Comparison of ENCODE assay signal across 8 cellular contexts in the genomic region with DNA sequence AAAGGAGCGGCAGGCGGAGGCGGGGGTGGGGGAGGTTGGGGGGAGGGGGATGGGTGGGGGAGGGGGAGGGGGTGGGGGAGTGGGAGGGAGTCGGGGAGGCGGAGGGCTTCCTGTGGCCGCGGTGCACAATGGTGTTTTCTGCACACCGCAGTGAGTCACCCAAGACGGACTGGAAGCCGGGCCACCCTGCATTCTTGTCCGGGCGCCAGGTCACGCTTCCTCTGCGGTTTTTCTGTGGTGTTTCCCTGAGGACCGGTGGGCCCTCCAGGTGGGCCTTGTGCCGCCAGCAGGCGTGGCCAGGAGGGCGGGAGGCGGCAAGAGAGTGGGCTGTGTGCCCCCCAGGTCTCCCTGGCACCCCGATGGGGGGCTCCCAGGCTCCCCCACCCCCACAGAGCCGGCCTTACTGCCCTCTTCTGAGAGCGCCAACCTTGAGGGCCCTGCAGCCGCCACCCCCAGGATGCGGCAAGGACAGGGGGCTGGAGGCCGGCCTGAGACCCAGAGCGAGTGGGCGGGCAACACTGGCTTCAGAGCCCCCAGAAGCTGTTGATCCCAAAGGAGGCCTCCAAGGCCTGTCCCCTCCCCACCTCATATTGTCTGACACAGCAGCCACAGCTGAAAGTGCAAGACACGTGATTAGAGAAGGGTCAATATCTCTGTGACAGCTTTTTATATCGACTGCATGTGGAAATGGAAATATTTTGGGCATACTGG. TPM values are rescaled to one million over a fixed set of nuclear protein-coding genes. Genes with fewer than 3 reads are reported as not detected.
DNase-seq lines count a peak whose midpoint lies in the region; ATAC-seq and TF ChIP-seq lines count a peak whose summit lies in the region.
"Had no signal": no experiment of that assay in that cellular context is flagged by ENCODE, and none has a peak within 500 bp of the region (broad histone marks: within the 10 kb centered on the region; RNA-seq: fewer than 3 reads in every experiment).

No MANE protein-coding gene starts in this region.

- intact Hi-C loops in left lung (cut with DNase I) (no loop called here), testis (cut with DNase I; ENCODE audit: low total_unique reads) (no loop called here)

- H3K27ac Mint-ChIP-seq in nephron progenitor cell: no peak overlapping the region

- DNase-seq in NCI-H2029 (lab: John Stamatoyannopoulos, UW): peak; percentile 65
- peak; percentile 98 for DNase-seq in astrocyte of the hippocampus (ENCODE audit: low read depth, low spot score)
- peak; percentile 81 to 90 for DNase-seq in left lung
- peak; percentile 78 for DNase-seq in testis
- no peak for DNase-seq in nephron progenitor cell
- DNase-seq in NCI-H774 (lab: John Stamatoyannopoulos, UW): no peak

- H3K36me3 Mint-ChIP-seq in nephron progenitor cell (ENCODE audit: low read depth): peaks cover 8% of the 10 kb centered on the region

- peaks cover 20% of the 10 kb centered on the region for H3K4me1 Mint-ChIP-seq in nephron progenitor cell

- no peaks in the 10 kb centered on the region for H3K36me3 ChIP-seq in left lung
- H3K36me3 ChIP-seq in testis (ENCODE audit: low read depth, missing control alignments): no peaks in the 10 kb centered on the region

- peak overlapping the region; percentile 78 to 83 for H3K27ac ChIP-seq in left lung
- peak overlapping the region; percentile 65 to 76 for H3K27ac ChIP-seq in testis

- H3K4me1 ChIP-seq in left lung (peaks cover 13 to 38% of the 10 kb centered on the region in 2 donors), testis (peaks cover 31% of the 10 kb centered on the region)

- no peak overlapping the region for H3K4me3 Mint-ChIP-seq in nephron progenitor cell

- no peaks in the 10 kb centered on the region for H3K27me3 Mint-ChIP-seq in nephron progenitor cell (ENCODE audit: low read depth, poor library complexity)

- no peaks in the 10 kb centered on the region for H3K9me3 Mint-ChIP-seq in nephron progenitor cell

- TF ChIP-seq CTCF in left lung (IDR thresholded peaks at IDR 0.05) (no peak), testis (IDR thresholded peaks at IDR 0.05) (no peak), nephron progenitor cell (IDR thresholded peaks at IDR 0.05) (no peak)

- H3K4me3 ChIP-seq in left lung (no peak overlapping the region), testis (no peak overlapping the region)

- H3K9me3 ChIP-seq in left lung: no peaks in the 10 kb centered on the region
- H3K9me3 ChIP-seq in testis: no peaks in the 10 kb centered on the region

- TF ChIP-seq POLR2A in testis (IDR thresholded peaks at IDR 0.05): no peak

- ATAC-seq in GM19395 (IDR thresholded peaks at IDR 0.05; ENCODE audit: unreplicated experiment) (peak; percentile 63), left lung (peak; percentile 71)

- WGBS in testis, 2 donors: 51 to 72% methylated on average over 6 to 27 of the region's 29 CpGs

- H3K27me3 ChIP-seq in left lung (peaks cover 0 to 27% of the 10 kb centered on the region in 2 donors), testis (no peaks in the 10 kb centered on the region)

RNA-seq across cellular contexts. Expression of a gene that starts 11.1 kb away (rescaled TPM):
- total RNA-seq in left lung: 10 to 100 TPM; 13.7 to 21.8 TPM
- 10 to 100 TPM; 15.5 to 24.5 TPM for total RNA-seq in testis
- polyA plus RNA-seq in testis (ENCODE audit: insufficient read depth, low read depth, low replicate concordance): 8.9 TPM

RNA-seq across cellular contexts. Expression of a gene that starts 11.4 kb away (rescaled TPM):
- total RNA-seq in left lung: 1 to 10 TPM; 6.1 to 8.7 TPM
- 1 to 10 TPM; 4.6 to 8.0 TPM for total RNA-seq in testis
- polyA plus RNA-seq in testis (ENCODE audit: insufficient read depth, low read depth, low replicate concordance): 2.5 TPM

RNA-seq across cellular contexts. Expression of a gene that starts 29.3 kb away (rescaled TPM):
- total RNA-seq in left lung (under 1 TPM in 1 of 2 donors, not detected in 1; 0.15 TPM), testis (1 to 10 TPM; 2.0 to 2.2 TPM)
- polyA plus RNA-seq in testis (ENCODE audit: insufficient read depth, low read depth, low replicate concordance): 0.37 TPM
- total RNA-seq: T-helper 2 cell treated with Interferon-gamma antibody and Interleukin-4, amounts not matched to agents 100 ng/mL and 5 ng/mL, for 36 hours had no signal

RNA-seq across cellular contexts. Expression of a gene that starts 47.3 kb away (rescaled TPM):
- total RNA-seq in left lung: 10 to 100 TPM; 29.5 to 31.4 TPM
- 100 to 1,000 TPM in 1 of 2 donors, 10 to 100 TPM in 1; 81.7 to 105 TPM for total RNA-seq in testis
- 42.5 TPM for polyA plus RNA-seq in testis (ENCODE audit: insufficient read depth, low read depth, low replicate concordance)

Comparison
In these comparisons a context has a peak if more than half of its experiments do, and no peak if none do; other contexts are left out.
1. DNase-seq: peak in NCI-H2029 (single experiment), astrocyte of the hippocampus (single experiment), left lung (2 of 2) and testis (single experiment); none in nephron progenitor cell (single experiment) and NCI-H774 (single experiment).